Comparison of ENCODE assay signal across 25 cellular contexts in genomic region chr15:88985547-88986393, GRCh38.
DNase-seq lines count a peak whose midpoint lies in the region; ATAC-seq and TF ChIP-seq lines count a peak whose summit lies in the region.
"Had no signal": no experiment of that assay in that cellular context is flagged by ENCODE, and none has a peak within 500 bp of the region (broad histone marks: within the 10 kb centered on the region; RNA-seq: fewer than 3 reads in every experiment).

No MANE protein-coding gene starts in this region.

- no peak for TF ChIP-seq POLR2A in uterus (IDR thresholded peaks at IDR 0.05)

- TF ChIP-seq CTCF in CD14-positive monocyte (IDR thresholded peaks at IDR 0.05) (no peak), uterus (IDR thresholded peaks at IDR 0.05) (no peak)

- peaks cover 6% of the 10 kb centered on the region for H3K9me3 ChIP-seq in iPS-18a (ENCODE audit: control insufficient read depth, low read depth, low read length)
- H3K9me3 ChIP-seq in uterus: no peaks in the 10 kb centered on the region
- H3K9me3 ChIP-seq: esophagus muscularis mucosa, pancreas, stomach, tibial nerve had no signal

- H3K36me3 Mint-ChIP-seq in CD14-positive monocyte: no peaks in the 10 kb centered on the region
- H3K36me3 Mint-ChIP-seq: activated CD4-positive, alpha-beta memory T cell treated with anti-CD3 and anti-CD28 coated beads for 36 hours; naive thymus-derived CD4-positive, alpha-beta T cell had no signal

- no peak overlapping the region for H3K4me3 Mint-ChIP-seq in CD14-positive monocyte
- H3K4me3 Mint-ChIP-seq: activated CD4-positive, alpha-beta memory T cell treated with anti-CD3 and anti-CD28 coated beads for 36 hours; naive thymus-derived CD4-positive, alpha-beta T cell had no signal

- H3K36me3 ChIP-seq in iPS-18a (ENCODE audit: control insufficient read depth, low read depth, low read length) (no peaks in the 10 kb centered on the region), uterus (no peaks in the 10 kb centered on the region)
- H3K36me3 ChIP-seq: brain microvascular endothelial cell, esophagus muscularis mucosa, pancreas, stomach, tibial nerve had no signal

- H3K27ac ChIP-seq in iPS-18a (ENCODE audit: low read length) (peak overlapping the region; percentile 78), uterus (no peak overlapping the region)
- H3K27ac ChIP-seq: brain microvascular endothelial cell, esophagus muscularis mucosa, pancreas, stomach, tibial nerve had no signal

- peak; percentile 13 for DNase-seq in activated effector memory CD4-positive, alpha-beta T cell treated with anti-CD3 and anti-CD28 coated beads, Interleukin-2, amount 50 U/mL, for 16 hours
- DNase-seq in activated effector memory CD4-positive, alpha-beta T cell treated with Interleukin-2 at 50 U/mL for 16 hours: no peak
- DNase-seq in SW480 (ENCODE audit: low spot score): peak; percentile 20
- DNase-seq in CD14-positive monocyte (ENCODE audit: low spot score): no peak
- DNase-seq in uterus: no peak
- DNase-seq in SKM-1 treated with dmso at 0.1 percent for 144 hours (lab: John Stamatoyannopoulos, UW; ENCODE audit: unreplicated experiment): no peak
- DNase-seq: activated CD4-positive, alpha-beta memory T cell treated with anti-CD3 and anti-CD28 coated beads for 36 hours; activated CD4-positive, CD25-positive, alpha-beta regulatory T cell; activated gamma-delta T cell treated with Interleukin-2 at 50 U/mL for 16 hours; brain microvascular endothelial cell; effector memory CD4-positive, alpha-beta T cell; left colon; naive thymus-derived CD4-positive, alpha-beta T cell; NCI-H1105; NCI-H2081; NCI-H510A; pancreas; right cardiac atrium; stomach; T1000 had no signal

- H3K4me1 ChIP-seq in iPS-18a (ENCODE audit: control insufficient read depth, low read depth, low read length) (peaks cover 62% of the 10 kb centered on the region), uterus (no peaks in the 10 kb centered on the region)
- H3K4me1 ChIP-seq: pancreas had no signal

- H3K4me3 ChIP-seq in iPS-18a (ENCODE audit: low read length) (no peak overlapping the region), uterus (no peak overlapping the region)
- H3K4me3 ChIP-seq: esophagus muscularis mucosa, pancreas, stomach, tibial nerve had no signal

- H3K9me3 Mint-ChIP-seq in CD14-positive monocyte: peaks cover 0 to 2% (median 0%) of the 10 kb centered on the region in 7 donors
- H3K9me3 Mint-ChIP-seq: activated CD4-positive, alpha-beta memory T cell treated with anti-CD3 and anti-CD28 coated beads for 36 hours; naive thymus-derived CD4-positive, alpha-beta T cell had no signal

- H3K4me1 Mint-ChIP-seq in CD14-positive monocyte: no peaks in the 10 kb centered on the region

- ATAC-seq in HG03097 (IDR thresholded peaks at IDR 0.05; ENCODE audit: low FRiP score, unreplicated experiment): no peak
- ATAC-seq: HCT116; left colon; naive thymus-derived CD4-positive, alpha-beta T cell; pancreas; right cardiac atrium had no signal

- H3K27me3 ChIP-seq in iPS-18a (ENCODE audit: control insufficient read depth, insufficient read depth, low read length): no peaks in the 10 kb centered on the region
- H3K27me3 ChIP-seq in uterus: no peaks in the 10 kb centered on the region
- H3K27me3 ChIP-seq: brain microvascular endothelial cell, esophagus muscularis mucosa, pancreas, stomach, tibial nerve had no signal

- intact Hi-C loops in CD14-positive monocyte (cut with micrococcal nuclease) (no loop called here), uterus (cut with DNase I; ENCODE audit: low total_unique reads) (no loop called here)

- no peak overlapping the region for H3K27ac Mint-ChIP-seq in CD14-positive monocyte
- H3K27ac Mint-ChIP-seq: activated CD4-positive, alpha-beta memory T cell treated with anti-CD3 and anti-CD28 coated beads for 36 hours had no signal

- H3K27me3 Mint-ChIP-seq in CD14-positive monocyte (ENCODE audit: low read depth in 3 of 3): peaks cover 0 to 4% (median 1%) of the 10 kb centered on the region in 3 donors
- H3K27me3 Mint-ChIP-seq: activated CD4-positive, alpha-beta memory T cell treated with anti-CD3 and anti-CD28 coated beads for 36 hours had no signal

- H3K9ac ChIP-seq in iPS-18a (ENCODE audit: low read length): peak overlapping the region; percentile 66

Comparison
In these comparisons a context has a peak if more than half of its experiments do, and no peak if none do; other contexts are left out.
1. DNase-seq: peak in activated effector memory CD4-positive, alpha-beta T cell treated with anti-CD3 and anti-CD28 coated beads, Interleukin-2, amount 50 U/mL, for 16 hours (single experiment) and SW480 (single experiment); none in activated effector memory CD4-positive, alpha-beta T cell treated with Interleukin-2 at 50 U/mL for 16 hours (single experiment), CD14-positive monocyte (single experiment), uterus (0 of 2) and SKM-1 treated with dmso at 0.1 percent for 144 hours (single experiment).